ENCODE assay signal across 1 cellular context in the genomic region with DNA sequence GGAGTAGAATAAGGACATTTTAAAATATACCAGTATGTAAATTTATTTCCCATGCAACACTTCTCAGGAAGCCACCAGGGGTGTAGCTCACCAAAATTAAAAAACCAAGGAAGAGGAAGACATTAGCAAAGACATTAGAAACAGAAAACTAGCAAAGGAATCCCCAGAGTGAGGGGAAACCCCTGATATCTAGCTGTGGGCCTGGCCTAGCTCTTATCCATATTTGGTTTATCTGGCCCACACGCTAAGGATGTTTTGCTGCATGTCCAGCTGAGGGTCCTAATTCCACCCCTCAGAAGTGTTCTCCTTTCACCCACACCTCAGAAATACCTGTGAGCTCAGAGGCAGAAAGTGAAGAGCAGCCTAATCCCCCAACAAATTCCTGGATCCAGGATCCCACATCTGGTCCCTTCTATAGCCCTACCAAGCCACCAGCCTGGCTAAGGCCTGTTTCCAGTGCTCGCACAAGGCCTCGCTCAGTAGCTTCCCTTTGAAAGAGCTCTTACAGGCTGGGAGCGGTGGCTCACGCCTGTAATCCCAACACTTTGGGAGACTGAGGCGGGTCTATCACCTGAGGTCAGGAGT.
TF ChIP-seq lines count a peak whose summit lies in the region.

No MANE protein-coding gene starts in this region.

TF ChIP-seq in WTC11, 78 proteins besides CTCF, POLR2A, EP300 and RAD21 (continued from another document):
- TF ChIP-seq ARID4B (CRISPR knock-in tag; IDR thresholded peaks at IDR 0.05; ENCODE audit: borderline replicate concordance) (no peak), ATF1 (CRISPR knock-in tag; IDR thresholded peaks at IDR 0.05) (no peak)
